In genomic region chr11:11731311-11732083, GRCh38 we compare ENCODE assay signal across 11 cellular contexts.
DNase-seq lines count a peak whose midpoint lies in the region; ATAC-seq and TF ChIP-seq lines count a peak whose summit lies in the region.
"Had no signal": no experiment of that assay in that cellular context is flagged by ENCODE, and none has a peak within 500 bp of the region (broad histone marks: within the 10 kb centered on the region; RNA-seq: fewer than 3 reads in every experiment).

No MANE protein-coding gene starts in this region.

- H3K27ac Mint-ChIP-seq in activated T-helper 17 cell treated with anti-CD3 and anti-CD28 coated beads, Interleukin-2, amount 50 U/mL, for 72 hours, result no peak overlapping the region
- no peak overlapping the region for H3K27ac Mint-ChIP-seq in mesothelial cell of epicardium
- peak overlapping the region in 1 of 2 donors; percentile 43 for H3K27ac Mint-ChIP-seq in stimulated activated naive CD8-positive, alpha-beta T cell treated with anti-CD3 and anti-CD28 coated beads, Interleukin-15, amount 100 ng/mL, for 72 hours
- H3K27ac Mint-ChIP-seq: activated T-helper 2 cell treated with anti-CD3 and anti-CD28 coated beads, Interferon-gamma antibody, Interleukin-2, Interleukin-4, amounts not matched to agents 10 μg/mL and 5 μg/mL and 100 μg/mL, durations not matched to agents 14 hours and 24 hours and 36 hours had no signal

- DNase-seq in EL (peak; percentile 57), NCI-H1417 (lab: John Stamatoyannopoulos, UW) (peak; percentile 68 to 93 (median 70)), mesothelial cell of epicardium (ENCODE audit: low spot score in 2 of 2, unreplicated experiment in 2 of 2) (peak; percentile 37 to 56), GOT3 (lab: John Stamatoyannopoulos, UW) (no peak)
- DNase-seq in stimulated activated naive CD8-positive, alpha-beta T cell treated with anti-CD3 and anti-CD28 coated beads, Interleukin-15, amount 100 ng/mL, for 72 hours, result no peak
- DNase-seq in stimulated activated CD4-positive, alpha-beta T cell treated with anti-CD3 and anti-CD28 coated beads, Interleukin-2, amount 100 ng/mL, for 48 hours, result no peak
- DNase-seq: midbrain, T-helper 1 cell had no signal

- H3K36me3 Mint-ChIP-seq in activated T-helper 17 cell treated with anti-CD3 and anti-CD28 coated beads, Interleukin-2, amount 50 U/mL, for 72 hours (ENCODE audit: low read depth), result no peaks in the 10 kb centered on the region
- no peaks in the 10 kb centered on the region for H3K36me3 Mint-ChIP-seq in mesothelial cell of epicardium

- H3K9me3 Mint-ChIP-seq in activated T-helper 17 cell treated with anti-CD3 and anti-CD28 coated beads, Interleukin-2, amount 50 U/mL, for 72 hours, result no peaks in the 10 kb centered on the region
- no peaks in the 10 kb centered on the region for H3K9me3 Mint-ChIP-seq in mesothelial cell of epicardium
- H3K9me3 Mint-ChIP-seq in stimulated activated naive CD8-positive, alpha-beta T cell treated with anti-CD3 and anti-CD28 coated beads, Interleukin-15, amount 100 ng/mL, for 72 hours, result no peaks in the 10 kb centered on the region
- H3K9me3 Mint-ChIP-seq: activated T-helper 2 cell treated with anti-CD3 and anti-CD28 coated beads, Interferon-gamma antibody, Interleukin-2, Interleukin-4, amounts not matched to agents 10 μg/mL and 5 μg/mL and 100 μg/mL, durations not matched to agents 14 hours and 24 hours and 36 hours had no signal

- H3K27me3 Mint-ChIP-seq in activated T-helper 17 cell treated with anti-CD3 and anti-CD28 coated beads, Interleukin-2, amount 50 U/mL, for 72 hours, result peaks cover 17% of the 10 kb centered on the region
- peaks cover 84% of the 10 kb centered on the region for H3K27me3 Mint-ChIP-seq in mesothelial cell of epicardium (ENCODE audit: low read depth)
- H3K27me3 Mint-ChIP-seq in stimulated activated naive CD8-positive, alpha-beta T cell treated with anti-CD3 and anti-CD28 coated beads, Interleukin-15, amount 100 ng/mL, for 72 hours, result peaks cover 12% of the 10 kb centered on the region

- ATAC-seq in activated T-helper 17 cell treated with anti-CD3 and anti-CD28 coated beads, Interleukin-2, amount 50 U/mL, for 72 hours (replicated peaks), result peak; percentile 44
- ATAC-seq in HG02588 (IDR thresholded peaks at IDR 0.05; ENCODE audit: unreplicated experiment), result no peak
- ATAC-seq in stimulated activated naive CD8-positive, alpha-beta T cell treated with anti-CD3 and anti-CD28 coated beads, Interleukin-15, amount 100 ng/mL, for 72 hours, result no peak

- no peak overlapping the region for H3K4me3 Mint-ChIP-seq in activated T-helper 17 cell treated with anti-CD3 and anti-CD28 coated beads, Interleukin-2, amount 50 U/mL, for 72 hours
- no peak overlapping the region for H3K4me3 Mint-ChIP-seq in mesothelial cell of epicardium
- no peak overlapping the region for H3K4me3 Mint-ChIP-seq in stimulated activated naive CD8-positive, alpha-beta T cell treated with anti-CD3 and anti-CD28 coated beads, Interleukin-15, amount 100 ng/mL, for 72 hours

- H3K4me1 Mint-ChIP-seq in activated T-helper 17 cell treated with anti-CD3 and anti-CD28 coated beads, Interleukin-2, amount 50 U/mL, for 72 hours, result no peaks in the 10 kb centered on the region
- peaks cover 10% of the 10 kb centered on the region for H3K4me1 Mint-ChIP-seq in mesothelial cell of epicardium
- H3K4me1 Mint-ChIP-seq in stimulated activated naive CD8-positive, alpha-beta T cell treated with anti-CD3 and anti-CD28 coated beads, Interleukin-15, amount 100 ng/mL, for 72 hours, result no peaks in the 10 kb centered on the region

- TF ChIP-seq CTCF in mesothelial cell of epicardium (IDR thresholded peaks at IDR 0.05; ENCODE audit: unreplicated experiment), result no peak

Comparison
In these comparisons a context has a peak if more than half of its experiments do, and no peak if none do; other contexts are left out.
1. DNase-seq: peak in EL (single experiment), NCI-H1417 (3 of 3) and mesothelial cell of epicardium (2 of 2); none in GOT3 (single experiment), stimulated activated naive CD8-positive, alpha-beta T cell treated with anti-CD3 and anti-CD28 coated beads, Interleukin-15, amount 100 ng/mL, for 72 hours (0 of 2) and stimulated activated CD4-positive, alpha-beta T cell treated with anti-CD3 and anti-CD28 coated beads, Interleukin-2, amount 100 ng/mL, for 48 hours (0 of 2).